In genomic region chr7:90721869-90722431, GRCh38 we compare ENCODE assay signal across 18 cellular contexts.
DNase-seq lines count a peak whose midpoint lies in the region; ATAC-seq and TF ChIP-seq lines count a peak whose summit lies in the region.
"Had no signal": no experiment of that assay in that cellular context is flagged by ENCODE, and none has a peak within 500 bp of the region (broad histone marks: within the 10 kb centered on the region; RNA-seq: fewer than 3 reads in every experiment).

No MANE protein-coding gene starts in this region.

- H4K5ac ChIP-seq in H9 (ENCODE audit: insufficient read length, low read depth, low read length): no peak overlapping the region

- no peaks in the 10 kb centered on the region for H3K36me3 ChIP-seq in body of pancreas (replicated peaks in 1 of 2; ENCODE audit: insufficient read depth in 1 of 2, low read depth in 2 of 2)
- H3K36me3 ChIP-seq in mesenchymal stem cell (ENCODE audit: control insufficient read depth in 1 of 2, insufficient read depth in 2 of 2, low read depth in 1 of 2, low read length in 2 of 2): no peaks in the 10 kb centered on the region
- H3K36me3 ChIP-seq in stomach smooth muscle (ENCODE audit: control insufficient read depth in 2 of 2, insufficient read depth in 2 of 2, low read length in 2 of 2): no peaks in the 10 kb centered on the region
- H3K36me3 ChIP-seq: cardiac muscle cell, SJSA1 had no signal

- no peak overlapping the region for H2BK15ac ChIP-seq in mesenchymal stem cell (ENCODE audit: low read depth, poor library complexity, severe bottlenecking)
- H2BK15ac ChIP-seq in H9 (ENCODE audit: low read depth, low read length): no peak overlapping the region

- 85 to 89% methylated on average over 7 of the region's 7 CpGs for WGBS in body of pancreas, 2 donors
- WGBS in mesenchymal stem cell: 95% methylated on average over 7 of the region's 7 CpGs
- no CpG with 5 or more reads among the region's 7 CpGs for WGBS in H9 (ENCODE audit: extremely low coverage, insufficient read length, low lambda C conversion rate)

- H3K79me1 ChIP-seq in mesenchymal stem cell (replicated peaks; ENCODE audit: low read length, poor library complexity, severe bottlenecking) (peaks cover 9% of the 10 kb centered on the region), H9 (ENCODE audit: insufficient read depth, low read depth, low read length, poor library complexity, severe bottlenecking) (no peaks in the 10 kb centered on the region)

- H3K4ac ChIP-seq in mesenchymal stem cell (ENCODE audit: low read depth in 1 of 2, low read length in 2 of 2): no peak overlapping the region
- no peak overlapping the region for H3K4ac ChIP-seq in H9 (ENCODE audit: low read depth, low read length)

- H3K27ac Mint-ChIP-seq in IgD-negative memory B cell: peak overlapping the region; percentile 4 to 33 (median 32)
- H3K27ac Mint-ChIP-seq in H9: peak overlapping the region in 1 of 3 experiments; percentile 48; a peak in 1 of 7 replicates
- H3K27ac Mint-ChIP-seq: activated naive CD8-positive, alpha-beta T cell treated with anti-CD3 and anti-CD28 coated beads, Interleukin-2, amount 50 U/mL, for 24 hours; activated T-helper 2 cell treated with anti-CD3 and anti-CD28 coated beads, Interferon-gamma antibody, Interleukin-2, Interleukin-4, amounts not matched to agents 10 μg/mL and 5 μg/mL and 100 μg/mL, durations not matched to agents 14 hours and 24 hours and 36 hours; natural killer cell treated with Interleukin-12 subunit alpha and Interleukin-12 subunit beta and Interleukin-15 and Interleukin-18, amount 100 ng/mL, for 72 hours; stimulated activated effector memory CD8-positive, alpha-beta T cell treated with anti-CD3 and anti-CD28 coated beads, Interleukin-12 subunit alpha, Interleukin-12 subunit beta, amount 100 ng/mL, for 72 hours; T-helper 2 cell treated with Interferon-gamma antibody and Interleukin-4, amounts not matched to agents 5 μg/mL and 100 μg/mL, for 36 hours had no signal

- H4K91ac ChIP-seq in mesenchymal stem cell (ENCODE audit: low read length) (no peak overlapping the region), H9 (ENCODE audit: insufficient read length, low read depth, low read length) (no peak overlapping the region)

- H2BK20ac ChIP-seq in H9 (ENCODE audit: low read depth, low read length, poor library complexity, severe bottlenecking): no peak overlapping the region

- H2AK5ac ChIP-seq in mesenchymal stem cell (ENCODE audit: low read length, severe bottlenecking) (peak overlapping the region; percentile 87), H9 (ENCODE audit: insufficient read length, low read length) (no peak overlapping the region)

- peaks cover 90% of the 10 kb centered on the region for H3K4me1 ChIP-seq in body of pancreas
- H3K4me1 ChIP-seq in mesenchymal stem cell (ENCODE audit: control insufficient read depth, insufficient read depth, low read depth, low read length): peaks cover 7% of the 10 kb centered on the region
- peaks cover 13% of the 10 kb centered on the region for H3K4me1 ChIP-seq in stomach smooth muscle (ENCODE audit: control insufficient read depth, insufficient read depth, low read length)
- H3K4me1 ChIP-seq in H9 (ENCODE audit: insufficient read depth, low read length): peaks cover 2% of the 10 kb centered on the region; the same call in 1 of the 2 replicates

- no peak overlapping the region for H3K23ac ChIP-seq in mesenchymal stem cell (ENCODE audit: low read length in 2 of 2)
- H3K23ac ChIP-seq in H9 (ENCODE audit: insufficient read length, low read depth, low read length): no peak overlapping the region

- H4K8ac ChIP-seq in mesenchymal stem cell (ENCODE audit: low read length) (no peak overlapping the region), H9 (replicated peaks; ENCODE audit: insufficient read length, low read depth, low read length) (no peak overlapping the region)

- H3K36me3 Mint-ChIP-seq in IgD-negative memory B cell (peaks cover 14% of the 10 kb centered on the region), H9 (ENCODE audit: insufficient read depth in 1 of 3, low read depth in 3 of 3) (no peaks in the 10 kb centered on the region)
- H3K36me3 Mint-ChIP-seq: natural killer cell treated with Interleukin-12 subunit alpha and Interleukin-12 subunit beta and Interleukin-15 and Interleukin-18, amount 100 ng/mL, for 72 hours; stimulated activated effector memory CD8-positive, alpha-beta T cell treated with anti-CD3 and anti-CD28 coated beads, Interleukin-12 subunit alpha, Interleukin-12 subunit beta, amount 100 ng/mL, for 72 hours had no signal

- H3K27ac ChIP-seq in body of pancreas: peak overlapping the region; percentile 49 to 90 (median 80)
- peak overlapping the region; percentile 60 for H3K27ac ChIP-seq in mesenchymal stem cell (ENCODE audit: low read length, poor library complexity, severe bottlenecking)
- H3K27ac ChIP-seq in stomach smooth muscle (ENCODE audit: low read length): peak overlapping the region; percentile 32
- no peak overlapping the region for H3K27ac ChIP-seq in H9 (ENCODE audit: insufficient read length, low read depth, low read length)
- H3K27ac ChIP-seq: cardiac muscle cell, SJSA1 had no signal

- H3K18ac ChIP-seq in mesenchymal stem cell (ENCODE audit: low read depth in 1 of 2, low read length in 2 of 2) (peak overlapping the region in 1 of 2 experiments; percentile 16), H9 (ENCODE audit: insufficient read length, low read depth, low read length) (no peak overlapping the region)

- no peak overlapping the region for H3K4me2 ChIP-seq in mesenchymal stem cell (ENCODE audit: low read length, poor library complexity, severe bottlenecking)
- H3K4me2 ChIP-seq in H9 (ENCODE audit: insufficient read depth, insufficient read length, low read length): no peak overlapping the region

- intact Hi-C loops in body of pancreas (cut with DNase I): no loop called here

- TF ChIP-seq CTCF in body of pancreas (IDR thresholded peaks at IDR 0.05): no peak
- no peak for TF ChIP-seq CTCF in H9 (conservative IDR thresholded peaks at IDR 0.05)

- no peaks in the 10 kb centered on the region for H4K20me1 ChIP-seq in H9 (ENCODE audit: control insufficient read depth, insufficient read depth, insufficient read length)

- H2BK12ac ChIP-seq in mesenchymal stem cell (ENCODE audit: low read length in 2 of 2) (no peak overlapping the region), H9 (ENCODE audit: insufficient read length, low read depth, low read length) (no peak overlapping the region)

- H2BK120ac ChIP-seq in mesenchymal stem cell (ENCODE audit: low read depth, low read length) (no peak overlapping the region), H9 (ENCODE audit: low read depth, low read length, poor library complexity, severe bottlenecking) (no peak overlapping the region)

- H3K9me3 Mint-ChIP-seq in IgD-negative memory B cell (no peaks in the 10 kb centered on the region), H9 (no peaks in the 10 kb centered on the region)
- H3K9me3 Mint-ChIP-seq: activated naive CD8-positive, alpha-beta T cell treated with anti-CD3 and anti-CD28 coated beads, Interleukin-2, amount 50 U/mL, for 24 hours; activated T-helper 2 cell treated with anti-CD3 and anti-CD28 coated beads, Interferon-gamma antibody, Interleukin-2, Interleukin-4, amounts not matched to agents 10 μg/mL and 5 μg/mL and 100 μg/mL, durations not matched to agents 14 hours and 24 hours and 36 hours; T-helper 2 cell treated with Interferon-gamma antibody and Interleukin-4, amounts not matched to agents 5 μg/mL and 100 μg/mL, for 36 hours had no signal

- TF ChIP-seq POLR2A in body of pancreas (IDR thresholded peaks at IDR 0.05): no peak

- H2AFZ ChIP-seq in mesenchymal stem cell (ENCODE audit: low read depth, low read length) (no peak overlapping the region), H9 (ENCODE audit: low read length) (no peak overlapping the region)

- ATAC-seq in body of pancreas (no peak), GM21717 (IDR thresholded peaks at IDR 0.05; ENCODE audit: unreplicated experiment) (no peak)
- ATAC-seq: activated naive CD8-positive, alpha-beta T cell treated with anti-CD3 and anti-CD28 coated beads, Interleukin-2, amount 50 U/mL, for 24 hours; esophagus mucosa; natural killer cell treated with Interleukin-12 subunit alpha and Interleukin-12 subunit beta and Interleukin-15 and Interleukin-18, amount 100 ng/mL, for 72 hours; PC-3; stimulated activated effector memory CD8-positive, alpha-beta T cell treated with anti-CD3 and anti-CD28 coated beads, Interleukin-12 subunit alpha, Interleukin-12 subunit beta, amount 100 ng/mL, for 72 hours had no signal

- H3K79me2 ChIP-seq in H9 (ENCODE audit: insufficient read depth, low read length): 0 out of 2 replicates have a peak, but pooled peaks cover 2% of the 10 kb centered on the region

- H3K14ac ChIP-seq in mesenchymal stem cell (ENCODE audit: low read length in 2 of 2) (no peak overlapping the region), H9 (ENCODE audit: insufficient read depth, low read length) (no peak overlapping the region)

- no peaks in the 10 kb centered on the region for H3K27me3 Mint-ChIP-seq in IgD-negative memory B cell
- H3K27me3 Mint-ChIP-seq in H9 (ENCODE audit: low read depth): no peaks in the 10 kb centered on the region
- H3K27me3 Mint-ChIP-seq: activated naive CD8-positive, alpha-beta T cell treated with anti-CD3 and anti-CD28 coated beads, Interleukin-2, amount 50 U/mL, for 24 hours; natural killer cell treated with Interleukin-12 subunit alpha and Interleukin-12 subunit beta and Interleukin-15 and Interleukin-18, amount 100 ng/mL, for 72 hours had no signal

- H3T11ph ChIP-seq in H9 (ENCODE audit: low read length): no peak overlapping the region

- H3K23me2 ChIP-seq in H9 (ENCODE audit: insufficient read length, low read depth, low read length, poor library complexity, severe bottlenecking): no peaks in the 10 kb centered on the region

- H3K56ac ChIP-seq in H9 (ENCODE audit: insufficient read length, low read depth, low read length): no peak overlapping the region

- no peak overlapping the region for H3K4me3 Mint-ChIP-seq in IgD-negative memory B cell
- H3K4me3 Mint-ChIP-seq in H9: no peak overlapping the region
- H3K4me3 Mint-ChIP-seq: activated naive CD8-positive, alpha-beta T cell treated with anti-CD3 and anti-CD28 coated beads, Interleukin-2, amount 50 U/mL, for 24 hours; natural killer cell treated with Interleukin-12 subunit alpha and Interleukin-12 subunit beta and Interleukin-15 and Interleukin-18, amount 100 ng/mL, for 72 hours; stimulated activated effector memory CD8-positive, alpha-beta T cell treated with anti-CD3 and anti-CD28 coated beads, Interleukin-12 subunit alpha, Interleukin-12 subunit beta, amount 100 ng/mL, for 72 hours; T-helper 2 cell treated with Interferon-gamma antibody and Interleukin-4, amounts not matched to agents 5 μg/mL and 100 μg/mL, for 36 hours had no signal

- no peak for DNase-seq in body of pancreas
- DNase-seq in mesenchymal stem cell: no peak
- DNase-seq in H9: no peak
- DNase-seq in stimulated activated CD4-positive, alpha-beta T cell treated with anti-CD3 and anti-CD28 coated beads, Interleukin-15, amount 100 ng/mL, for 24 hours: no peak
- DNase-seq in activated gamma-delta T cell treated with Interleukin-2 at 50 U/mL for 16 hours: no peak
- DNase-seq: activated naive CD8-positive, alpha-beta T cell treated with anti-CD3 and anti-CD28 coated beads, Interleukin-2, amount 50 U/mL, for 24 hours; NCI-H526 treated with DMSO at 0.1 percent for 48 hours; PC-3 had no signal

- H3K9me3 ChIP-seq in body of pancreas: no peaks in the 10 kb centered on the region
- no peaks in the 10 kb centered on the region for H3K9me3 ChIP-seq in mesenchymal stem cell (ENCODE audit: control insufficient read depth, low read length)
- H3K9me3 ChIP-seq in stomach smooth muscle (ENCODE audit: control insufficient read depth in 2 of 2, low read length in 2 of 2): no peaks in the 10 kb centered on the region
- no peaks in the 10 kb centered on the region for H3K9me3 ChIP-seq in H9 (ENCODE audit: control insufficient read depth, low read depth, low read length)
- H3K9me3 ChIP-seq: SJSA1 had no signal

- peak overlapping the region; percentile 60 for H3K9ac ChIP-seq in mesenchymal stem cell (ENCODE audit: low read length)
- peak overlapping the region in 1 of 2 donors; percentile 12 for H3K9ac ChIP-seq in stomach smooth muscle (ENCODE audit: low read length in 2 of 2)
- no peak overlapping the region for H3K9ac ChIP-seq in H9 (ENCODE audit: extremely low read depth, insufficient read length, low read length)

- H2BK5ac ChIP-seq in mesenchymal stem cell (ENCODE audit: low read depth, low read length, poor library complexity, severe bottlenecking): no peak overlapping the region
- no peak overlapping the region for H2BK5ac ChIP-seq in H9 (ENCODE audit: insufficient read length, low read length)

- no peak overlapping the region for H3K4me3 ChIP-seq in body of pancreas
- no peak overlapping the region for H3K4me3 ChIP-seq in mesenchymal stem cell (ENCODE audit: insufficient read depth in 1 of 2, low read depth in 1 of 2, low read length in 2 of 2)
- peak overlapping the region; percentile 31 to 47 for H3K4me3 ChIP-seq in stomach smooth muscle (ENCODE audit: low read length in 2 of 2)
- H3K4me3 ChIP-seq: cardiac muscle cell, SJSA1 had no signal

- H3K27me3 ChIP-seq in body of pancreas (no peaks in the 10 kb centered on the region), mesenchymal stem cell (ENCODE audit: control insufficient read depth in 1 of 2, insufficient read depth in 1 of 2, low read length in 2 of 2) (no peaks in the 10 kb centered on the region), stomach smooth muscle (ENCODE audit: control insufficient read depth in 1 of 2, insufficient read depth in 2 of 2, low read length in 2 of 2) (no peaks in the 10 kb centered on the region), H9 (ENCODE audit: insufficient read depth, low read length) (no peaks in the 10 kb centered on the region)
- H3K27me3 ChIP-seq: cardiac muscle cell, SJSA1 had no signal

- peaks cover 68 to 81% (median 73%) of the 10 kb centered on the region in 3 donors for H3K4me1 Mint-ChIP-seq in IgD-negative memory B cell
- H3K4me1 Mint-ChIP-seq in H9: peaks cover 18 to 26% of the 10 kb centered on the region in 2 experiments
- H3K4me1 Mint-ChIP-seq: activated naive CD8-positive, alpha-beta T cell treated with anti-CD3 and anti-CD28 coated beads, Interleukin-2, amount 50 U/mL, for 24 hours; stimulated activated effector memory CD8-positive, alpha-beta T cell treated with anti-CD3 and anti-CD28 coated beads, Interleukin-12 subunit alpha, Interleukin-12 subunit beta, amount 100 ng/mL, for 72 hours had no signal

Comparison
In these comparisons a context has a peak if more than half of its experiments do, and no peak if none do; other contexts are left out.
1. H3K4me3 ChIP-seq: peak in stomach smooth muscle (2 of 2); none in body of pancreas (0 of 2) and mesenchymal stem cell (0 of 2).